Comparison of ENCODE assay signal across 19 cellular contexts in genomic region chr4:184350213-184350817, GRCh38.
DNase-seq lines count a peak whose midpoint lies in the region; ATAC-seq, FAIRE-seq and TF ChIP-seq lines count a peak whose summit lies in the region.
"Had no signal": no experiment of that assay in that cellular context is flagged by ENCODE, and none has a peak within 500 bp of the region (broad histone marks: within the 10 kb centered on the region; RNA-seq: fewer than 3 reads in every experiment).

No MANE protein-coding gene starts in this region.

- intact Hi-C loops in gastrocnemius medialis (cut with DNase I; ENCODE audit: low total_unique reads), result no loop called here

- no peak for ATAC-seq in gastrocnemius medialis
- no peak for ATAC-seq in GM18907 (IDR thresholded peaks at IDR 0.05; ENCODE audit: unreplicated experiment)

- H3K27ac ChIP-seq in BLaER1 (peak overlapping the region; percentile 87), hepatocyte (peak overlapping the region; percentile 99), gastrocnemius medialis (peak overlapping the region in 3 of 4 donors; percentile 92 to 97 (median 93))
- H3K27ac ChIP-seq: PC-9, SJSA1 had no signal

- TF ChIP-seq CTCF in hepatocyte (IDR thresholded peaks at IDR 0.05; ENCODE audit: poor library complexity) (no peak), gastrocnemius medialis (IDR thresholded peaks at IDR 0.05 in 4 of 5, conservative IDR thresholded peaks at IDR 0.05 in 1 of 5) (no peak)

- no peak overlapping the region for H2AFZ ChIP-seq in hepatocyte
- H2AFZ ChIP-seq: PC-9 had no signal

- no peaks in the 10 kb centered on the region for H3K9me2 ChIP-seq in hepatocyte (replicated peaks; ENCODE audit: insufficient read depth)

- no peak for TF ChIP-seq POLR2A in GM12891 (IDR thresholded peaks at IDR 0.05; ENCODE audit: low read depth, low read length)
- no peak for TF ChIP-seq POLR2A in gastrocnemius medialis (IDR thresholded peaks at IDR 0.05)

- H3K27me3 ChIP-seq in BLaER1, result no peaks in the 10 kb centered on the region
- H3K27me3 ChIP-seq in hepatocyte, result no peaks in the 10 kb centered on the region
- H3K27me3 ChIP-seq in gastrocnemius medialis, result no peaks in the 10 kb centered on the region
- H3K27me3 ChIP-seq: SJSA1 had no signal

- H3K9ac ChIP-seq in BLaER1, result peak overlapping the region; percentile 73

- H3K4me3 ChIP-seq in BLaER1 (peak overlapping the region; percentile 70), hepatocyte (no peak overlapping the region), gastrocnemius medialis (no peak overlapping the region)
- H3K4me3 ChIP-seq: PC-9, SJSA1 had no signal

- WGBS in hepatocyte (ENCODE audit: low lambda C conversion rate, missing lambda C conversion rate), result 95% methylated on average over 9 of the region's 9 CpGs

- H3K79me2 ChIP-seq in hepatocyte, result no peaks in the 10 kb centered on the region

- DNase-seq in GM12891 (ENCODE audit: insufficient read length, low spot score) (no peak), hepatocyte (ENCODE audit: low spot score) (no peak), gastrocnemius medialis (no peak), NCI-H128 (lab: John Stamatoyannopoulos, UW; ENCODE audit: unreplicated experiment) (no peak), NCI-H2196 (lab: John Stamatoyannopoulos, UW; ENCODE audit: unreplicated experiment) (no peak), Ammon's horn (ENCODE audit: low spot score) (no peak)
- DNase-seq: 8988T, DMS 273 treated with DMSO at 0.1 percent for 48 hours, GF-D8, GOT3, NCI-H1417 treated with DMSO at 0.1 percent for 48 hours, NCI-H1930, NCI-H2171, NCI-H510A, NCI-H774, PC-9 had no signal

- FAIRE-seq in GM12891 (lab: Jason Lieb, UNC), result peak; percentile 38

- H4K20me1 ChIP-seq in BLaER1 (no peaks in the 10 kb centered on the region), hepatocyte (ENCODE audit: insufficient read depth, poor library complexity, severe bottlenecking) (no peaks in the 10 kb centered on the region)

- H3K4me2 ChIP-seq in BLaER1 (peak overlapping the region; percentile 89), hepatocyte (no peak overlapping the region)
- H3K4me2 ChIP-seq: PC-9 had no signal

- in situ Hi-C loops in gastrocnemius medialis (cut with MboI; ENCODE audit: low sequenced_read_pairs in 4 of 4), result no loop called here

- no peaks in the 10 kb centered on the region for H3K36me3 ChIP-seq in BLaER1
- no peaks in the 10 kb centered on the region for H3K36me3 ChIP-seq in hepatocyte (replicated peaks; ENCODE audit: insufficient read depth, low read depth)
- H3K36me3 ChIP-seq in gastrocnemius medialis, result no peaks in the 10 kb centered on the region
- H3K36me3 ChIP-seq: SJSA1 had no signal

- H3K4me1 ChIP-seq in BLaER1, result peaks cover 92% of the 10 kb centered on the region
- H3K4me1 ChIP-seq in hepatocyte (ENCODE audit: insufficient read depth), result peaks cover 48% of the 10 kb centered on the region
- H3K4me1 ChIP-seq in gastrocnemius medialis, result peaks cover 44 to 49% of the 10 kb centered on the region in 2 donors

- no peaks in the 10 kb centered on the region for H3K9me3 ChIP-seq in BLaER1
- no peaks in the 10 kb centered on the region for H3K9me3 ChIP-seq in hepatocyte (ENCODE audit: low read depth)
- H3K9me3 ChIP-seq in gastrocnemius medialis, result no peaks in the 10 kb centered on the region
- H3K9me3 ChIP-seq: SJSA1 had no signal

TF ChIP-seq in GM12891, 5 proteins besides CTCF, POLR2A, EP300 and RAD21:
- TF ChIP-seq POU2F2 (IDR thresholded peaks at IDR 0.05; ENCODE audit: low read depth, low read length), result no peak
- no peak for TF ChIP-seq TAF1 (IDR thresholded peaks at IDR 0.05; ENCODE audit: low read depth, low read length)
- no peak for TF ChIP-seq PAX5 (IDR thresholded peaks at IDR 0.05; ENCODE audit: insufficient read depth, low read length, severe bottlenecking)
- no peak; the same call in 1 of the 2 replicates for TF ChIP-seq POLR2AphosphoS5 (IDR thresholded peaks at IDR 0.05; ENCODE audit: low read depth, low read length)
- no peak for TF ChIP-seq SPI1 (IDR thresholded peaks at IDR 0.05; ENCODE audit: low read depth, low read length)
